Comparison of ENCODE assay signal across 33 cellular contexts in the genomic region with DNA sequence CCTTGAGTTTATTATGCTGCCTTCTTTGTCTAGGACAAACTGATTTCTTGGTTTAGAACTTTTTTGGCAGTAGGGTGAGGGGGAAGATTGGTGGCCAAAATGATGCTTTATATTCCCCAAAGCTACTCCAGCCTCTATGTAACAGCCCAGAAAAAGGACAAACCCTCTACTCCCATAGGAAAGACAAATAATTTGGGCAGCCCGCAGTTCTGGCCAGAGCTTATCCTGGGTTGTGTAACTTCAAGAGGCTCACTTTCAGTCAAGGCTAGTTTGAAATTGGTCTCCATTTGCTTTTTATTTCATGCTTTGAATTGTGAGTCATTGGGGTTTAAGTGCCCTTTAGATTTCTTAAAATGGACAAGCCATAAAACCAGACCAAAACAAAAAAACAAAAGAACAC.
"Had no signal": no experiment of that assay in that cellular context is flagged by ENCODE, and none has a peak within 500 bp of the region (broad histone marks: within the 10 kb centered on the region; RNA-seq: fewer than 3 reads in every experiment).

No MANE protein-coding gene starts in this region.

- DNase-seq: activated CD4-positive, alpha-beta memory T cell treated with anti-CD3 and anti-CD28 coated beads for 36 hours; activated CD4-positive, alpha-beta T cell treated with anti-CD3 and anti-CD28 coated beads for 36 hours; activated CD4-positive, alpha-beta T cell treated with anti-CD3 and anti-CD28 coated beads, Interleukin-2, amount 10 ng/mL, durations not matched to agents 24 days and 14 days; activated CD4-positive, CD25-positive, alpha-beta regulatory T cell; activated CD4-positive, CD25-positive, alpha-beta regulatory T cell treated with anti-CD3 and anti-CD28 coated beads, Interleukin-2, amount 50 U/mL, for 72 hours; activated CD8-positive, alpha-beta memory T cell treated with anti-CD3 and anti-CD28 coated beads, Interleukin-2, amount 10 ng/mL, durations not matched to agents 7 days and 5 days; activated CD8-positive, alpha-beta memory T cell treated with anti-CD3 and anti-CD28 coated beads, Interleukin-2, amount 50 U/mL, for 4 hours; activated CD8-positive, alpha-beta T cell treated with anti-CD3 and anti-CD28 coated beads, Interleukin-2, amount 10 ng/mL, durations not matched to agents 7 days and 5 days; activated gamma-delta T cell; activated naive CD4-positive, alpha-beta T cell; activated naive CD4-positive, alpha-beta T cell treated with anti-CD3 and anti-CD28 coated beads, Interleukin-2, amount 10 ng/mL, durations not matched to agents 7 days and 5 days; activated naive CD8-positive, alpha-beta T cell treated with anti-CD3 and anti-CD28 coated beads, Interleukin-2, amount 10 ng/mL, durations not matched to agents 7 days and 5 days; activated T-cell treated with anti-CD3 and anti-CD28 coated beads, Interleukin-2, amount 50 U/mL, for 1 hour; activated T-cell treated with anti-CD3 and anti-CD28 coated beads, Interleukin-2, amount 50 U/mL, for 48 hours; brain microvascular endothelial cell; dorsolateral prefrontal cortex; effector memory CD4-positive, alpha-beta T cell; endodermal cell; foreskin keratinocyte; glutamatergic neuron; heart left ventricle; T-helper 1 cell; T-helper 17 cell; T1000 had no signal

- H3K27ac Mint-ChIP-seq: activated CD4-positive, alpha-beta memory T cell treated with anti-CD3 and anti-CD28 coated beads for 36 hours; activated CD4-positive, alpha-beta T cell treated with anti-CD3 and anti-CD28 coated beads for 36 hours; activated CD4-positive, alpha-beta T cell treated with anti-CD3 and anti-CD28 coated beads, Interleukin-2, amount 10 ng/mL, durations not matched to agents 24 days and 14 days; activated CD8-positive, alpha-beta memory T cell treated with anti-CD3 and anti-CD28 coated beads, Interleukin-2, amount 10 ng/mL, durations not matched to agents 7 days and 5 days; activated CD8-positive, alpha-beta T cell treated with anti-CD3 and anti-CD28 coated beads, Interleukin-2, amount 10 ng/mL, durations not matched to agents 7 days and 5 days; activated naive CD4-positive, alpha-beta T cell treated with anti-CD3 and anti-CD28 coated beads, Interleukin-2, amount 10 ng/mL, durations not matched to agents 7 days and 5 days; activated naive CD4-positive, alpha-beta T cell treated with anti-CD3 and anti-CD28 coated beads, Interleukin-2, amount 50 U/mL, for 72 hours; activated naive CD8-positive, alpha-beta T cell treated with anti-CD3 and anti-CD28 coated beads, Interleukin-2, amount 10 ng/mL, durations not matched to agents 7 days and 5 days; activated T-helper 1 cell treated with anti-CD3 and anti-CD28 coated beads, Interleukin-12 subunit alpha, Interleukin-12 subunit beta, Interleukin-2, Interleukin-4 antibody, amounts not matched to agents 30 ng/mL and 10 ng/mL and 1 ng/mL, durations not matched to agents 14 hours and 24 hours and 36 hours; activated T-helper 2 cell treated with anti-CD3 and anti-CD28 coated beads, Interferon-gamma antibody, Interleukin-2, Interleukin-4, amounts not matched to agents 10 μg/mL and 5 μg/mL and 100 μg/mL, durations not matched to agents 14 hours and 24 hours and 36 hours; dendritic cell treated with granulocyte-macrophage colony-stimulating factor and Interleukin-4, amounts not matched to agents 40 ng/mL and 50 ng/mL, for 4 days; endodermal cell; T-helper 17 cell; T-helper 2 cell treated with Interferon-gamma antibody and Interleukin-4, amounts not matched to agents 5 μg/mL and 100 μg/mL, for 36 hours had no signal

- H3K36me3 ChIP-seq: brain microvascular endothelial cell, gastrocnemius medialis, heart left ventricle had no signal

- H3K4me1 ChIP-seq: foreskin keratinocyte, gastrocnemius medialis, heart left ventricle had no signal

- H3K36me3 Mint-ChIP-seq: activated CD4-positive, alpha-beta memory T cell treated with anti-CD3 and anti-CD28 coated beads for 36 hours; activated CD8-positive, alpha-beta memory T cell treated with anti-CD3 and anti-CD28 coated beads, Interleukin-2, amount 10 ng/mL, durations not matched to agents 7 days and 5 days; activated naive CD4-positive, alpha-beta T cell treated with anti-CD3 and anti-CD28 coated beads, Interleukin-2, amount 10 ng/mL, durations not matched to agents 7 days and 5 days; activated naive CD8-positive, alpha-beta T cell treated with anti-CD3 and anti-CD28 coated beads, Interleukin-2, amount 10 ng/mL, durations not matched to agents 7 days and 5 days had no signal

- H3K4me3 ChIP-seq: coronary artery, dorsolateral prefrontal cortex, gastrocnemius medialis, heart left ventricle had no signal

- ATAC-seq: activated CD4-positive, alpha-beta T cell treated with anti-CD3 and anti-CD28 coated beads for 36 hours; activated CD8-positive, alpha-beta memory T cell treated with anti-CD3 and anti-CD28 coated beads, Interleukin-2, amount 10 ng/mL, durations not matched to agents 7 days and 5 days; activated CD8-positive, alpha-beta T cell treated with anti-CD3 and anti-CD28 coated beads, Interleukin-2, amount 10 ng/mL, durations not matched to agents 7 days and 5 days; activated naive CD4-positive, alpha-beta T cell treated with anti-CD3 and anti-CD28 coated beads, Interleukin-2, amount 50 U/mL, for 72 hours; esophagus mucosa; foreskin keratinocyte; heart left ventricle; T-helper 17 cell had no signal

- H3K27me3 ChIP-seq: brain microvascular endothelial cell, foreskin keratinocyte, gastrocnemius medialis had no signal

- H3K4me1 Mint-ChIP-seq: activated CD4-positive, alpha-beta T cell treated with anti-CD3 and anti-CD28 coated beads for 36 hours; activated CD4-positive, alpha-beta T cell treated with anti-CD3 and anti-CD28 coated beads, Interleukin-2, amount 10 ng/mL, durations not matched to agents 24 days and 14 days; activated CD8-positive, alpha-beta memory T cell treated with anti-CD3 and anti-CD28 coated beads, Interleukin-2, amount 10 ng/mL, durations not matched to agents 7 days and 5 days; activated naive CD4-positive, alpha-beta T cell treated with anti-CD3 and anti-CD28 coated beads, Interleukin-2, amount 10 ng/mL, durations not matched to agents 7 days and 5 days; activated naive CD8-positive, alpha-beta T cell treated with anti-CD3 and anti-CD28 coated beads, Interleukin-2, amount 10 ng/mL, durations not matched to agents 7 days and 5 days; central memory CD8-positive, alpha-beta T cell; T-helper 17 cell had no signal

- H3K27me3 Mint-ChIP-seq: activated CD4-positive, alpha-beta T cell treated with anti-CD3 and anti-CD28 coated beads, Interleukin-2, amount 10 ng/mL, durations not matched to agents 24 days and 14 days; activated CD8-positive, alpha-beta memory T cell treated with anti-CD3 and anti-CD28 coated beads, Interleukin-2, amount 10 ng/mL, durations not matched to agents 7 days and 5 days; activated naive CD4-positive, alpha-beta T cell treated with anti-CD3 and anti-CD28 coated beads, Interleukin-2, amount 10 ng/mL, durations not matched to agents 7 days and 5 days; activated naive CD8-positive, alpha-beta T cell treated with anti-CD3 and anti-CD28 coated beads, Interleukin-2, amount 10 ng/mL, durations not matched to agents 7 days and 5 days; central memory CD8-positive, alpha-beta T cell; dendritic cell treated with granulocyte-macrophage colony-stimulating factor and Interleukin-4, amounts not matched to agents 40 ng/mL and 50 ng/mL, for 4 days; T-helper 17 cell had no signal

- H3K27ac ChIP-seq: brain microvascular endothelial cell, coronary artery, foreskin keratinocyte, gastrocnemius medialis, heart left ventricle had no signal

- H3K4me3 Mint-ChIP-seq: activated CD4-positive, alpha-beta memory T cell treated with anti-CD3 and anti-CD28 coated beads for 36 hours; activated CD4-positive, alpha-beta T cell treated with anti-CD3 and anti-CD28 coated beads for 36 hours; activated CD4-positive, alpha-beta T cell treated with anti-CD3 and anti-CD28 coated beads, Interleukin-2, amount 10 ng/mL, durations not matched to agents 24 days and 14 days; activated CD8-positive, alpha-beta memory T cell treated with anti-CD3 and anti-CD28 coated beads, Interleukin-2, amount 10 ng/mL, durations not matched to agents 7 days and 5 days; activated CD8-positive, alpha-beta T cell treated with anti-CD3 and anti-CD28 coated beads, Interleukin-2, amount 10 ng/mL, durations not matched to agents 7 days and 5 days; activated naive CD4-positive, alpha-beta T cell treated with anti-CD3 and anti-CD28 coated beads, Interleukin-2, amount 10 ng/mL, durations not matched to agents 7 days and 5 days; activated naive CD8-positive, alpha-beta T cell treated with anti-CD3 and anti-CD28 coated beads, Interleukin-2, amount 10 ng/mL, durations not matched to agents 7 days and 5 days; activated T-helper 1 cell treated with anti-CD3 and anti-CD28 coated beads, Interleukin-12 subunit alpha, Interleukin-12 subunit beta, Interleukin-2, Interleukin-4 antibody, amounts not matched to agents 30 ng/mL and 10 ng/mL and 1 ng/mL, durations not matched to agents 14 hours and 24 hours and 36 hours; central memory CD8-positive, alpha-beta T cell; dendritic cell treated with granulocyte-macrophage colony-stimulating factor and Interleukin-4, amounts not matched to agents 40 ng/mL and 50 ng/mL, for 4 days; endodermal cell; T-helper 17 cell; T-helper 2 cell treated with Interferon-gamma antibody and Interleukin-4, amounts not matched to agents 5 μg/mL and 100 μg/mL, for 36 hours had no signal

- H3K9me3 Mint-ChIP-seq: activated CD4-positive, alpha-beta memory T cell treated with anti-CD3 and anti-CD28 coated beads for 36 hours; activated CD4-positive, alpha-beta T cell treated with anti-CD3 and anti-CD28 coated beads, Interleukin-2, amount 10 ng/mL, durations not matched to agents 24 days and 14 days had no signal
